19 cellular contexts compared by ENCODE assay signal in genomic region chr22:37947142-37947795, GRCh38. TPM values are rescaled to one million over a fixed set of nuclear protein-coding genes. Genes with fewer than 3 reads are reported as not detected.
"Had no signal": no experiment of that assay in that cellular context is flagged by ENCODE, and none has a peak within 500 bp of the region (broad histone marks: within the 10 kb centered on the region; RNA-seq: fewer than 3 reads in every experiment).

No MANE protein-coding gene starts in this region.

RNA-seq across cellular contexts. Expression of gene C22orf23, which starts 6.1 kb away (rescaled TPM):
- total RNA-seq: activated CD8-positive, alpha-beta T cell treated with anti-CD3 and anti-CD28 coated beads for 36 hours; activated naive CD4-positive, alpha-beta T cell treated with anti-CD3 and anti-CD28 coated beads for 36 hours; activated naive CD4-positive, alpha-beta T cell treated with anti-CD3 and anti-CD28 coated beads, Interleukin-2, amount 50 U/mL, for 72 hours; activated naive CD8-positive, alpha-beta T cell treated with anti-CD3 and anti-CD28 coated beads, Interleukin-2, amount 10 ng/mL, durations not matched to agents 7 days and 5 days; activated T-helper 1 cell treated with anti-CD3 and anti-CD28 coated beads, Interleukin-12 subunit alpha, Interleukin-12 subunit beta, Interleukin-2, Interleukin-4 antibody, amounts not matched to agents 30 ng/mL and 10 ng/mL and 1 ng/mL, durations not matched to agents 14 hours and 24 hours and 36 hours; ascending aorta; bronchial epithelial cell; T-cell; T-helper 1 cell treated with Interleukin-12 subunit alpha and Interleukin-12 subunit beta and Interleukin-4 antibody, amounts not matched to agents 30 ng/mL and 1 ng/mL, for 36 hours; T-helper 17 cell; T-helper 2 cell treated with Interferon-gamma antibody and Interleukin-4, amounts not matched to agents 100 ng/mL and 5 ng/mL, for 36 hours had no signal

RNA-seq across cellular contexts. Expression of gene SOX10, which starts 37.1 kb away (rescaled TPM):
- total RNA-seq: activated B cell treated with CpG ODN at 0.5 μM for 24 hours; activated CD4-positive, alpha-beta memory T cell treated with anti-CD3 and anti-CD28 coated beads for 36 hours; activated CD4-positive, alpha-beta T cell treated with anti-CD3 and anti-CD28 coated beads, Interleukin-2, amount 10 ng/mL, durations not matched to agents 24 days and 14 days; activated CD8-positive, alpha-beta memory T cell treated with anti-CD3 and anti-CD28 coated beads for 36 hours; activated CD8-positive, alpha-beta T cell treated with anti-CD3 and anti-CD28 coated beads for 36 hours; activated naive CD4-positive, alpha-beta T cell treated with anti-CD3 and anti-CD28 coated beads for 36 hours; activated naive CD4-positive, alpha-beta T cell treated with anti-CD3 and anti-CD28 coated beads, Interleukin-2, amount 50 U/mL, for 72 hours; activated naive CD8-positive, alpha-beta T cell treated with anti-CD3 and anti-CD28 coated beads, Interleukin-2, amount 10 ng/mL, durations not matched to agents 7 days and 5 days; activated T-cell treated with anti-CD3 and anti-CD28 coated beads, Interleukin-2, amount 50 U/mL, for 4 hours; activated T-cell treated with anti-CD3 and anti-CD28 coated beads, Interleukin-2, amount 50 U/mL, for 72 hours; activated T-helper 1 cell treated with anti-CD3 and anti-CD28 coated beads, Interleukin-12 subunit alpha, Interleukin-12 subunit beta, Interleukin-2, Interleukin-4 antibody, amounts not matched to agents 30 ng/mL and 10 ng/mL and 1 ng/mL, durations not matched to agents 14 hours and 24 hours and 36 hours; activated T-helper 17 cell treated with anti-CD3 and anti-CD28 coated beads, Interleukin-2, amount 50 U/mL, for 72 hours; bronchial epithelial cell; T-cell; T-helper 1 cell treated with Interleukin-12 subunit alpha and Interleukin-12 subunit beta and Interleukin-4 antibody, amounts not matched to agents 30 ng/mL and 1 ng/mL, for 36 hours; T-helper 17 cell; T-helper 2 cell treated with Interferon-gamma antibody and Interleukin-4, amounts not matched to agents 100 ng/mL and 5 ng/mL, for 36 hours had no signal
- polyA plus RNA-seq: cardiac muscle cell had no signal
